In genomic region chr3:49387721-49388120, GRCh38 we compare ENCODE assay signal across 17 cellular contexts. TPM values are rescaled to one million over a fixed set of nuclear protein-coding genes. Genes with fewer than 3 reads are reported as not detected.
A peak's percentile ranks its signal among the peaks of the same experiment; 100 is the strongest.
DNase-seq lines count a peak whose midpoint lies in the region; ATAC-seq, FAIRE-seq and TF ChIP-seq lines count a peak whose summit lies in the region.
"Had no signal": no experiment of that assay in that cellular context is flagged by ENCODE, and none has a peak within 500 bp of the region (broad histone marks: within the 10 kb centered on the region; RNA-seq: fewer than 3 reads in every experiment).

No MANE protein-coding gene starts in this region.

- peak overlapping the region; percentile 4 to 89 (median 75); a peak in 18 of 22 replicates for H3K4me2 ChIP-seq in BLaER1 treated with 17β-estradiol and CSF1 and Interleukin-3, amounts not matched to agents 10 nM and 100 nM
- no peak overlapping the region for H3K4me2 ChIP-seq in astrocyte (ENCODE audit: low read length)

- peaks cover 12% of the 10 kb centered on the region for H3K36me3 Mint-ChIP-seq in astrocyte (ENCODE audit: low read depth, unreplicated experiment)
- peaks cover 0 to 9% (median 4%) of the 10 kb centered on the region in 5 donors for H3K36me3 Mint-ChIP-seq in naive thymus-derived CD4-positive, alpha-beta T cell

- no peaks in the 10 kb centered on the region for H3K9me3 Mint-ChIP-seq in astrocyte (ENCODE audit: unreplicated experiment)
- no peaks in the 10 kb centered on the region for H3K9me3 Mint-ChIP-seq in naive thymus-derived CD4-positive, alpha-beta T cell
- H3K9me3 Mint-ChIP-seq: activated T-helper 1 cell treated with anti-CD3 and anti-CD28 coated beads, Interleukin-12 subunit alpha, Interleukin-12 subunit beta, Interleukin-2, Interleukin-4 antibody, amounts not matched to agents 30 ng/mL and 10 ng/mL and 1 ng/mL, durations not matched to agents 14 hours and 24 hours and 36 hours had no signal

- H3K27me3 Mint-ChIP-seq in astrocyte (ENCODE audit: low read depth, unreplicated experiment): no peaks in the 10 kb centered on the region
- no peaks in the 10 kb centered on the region for H3K27me3 Mint-ChIP-seq in naive thymus-derived CD4-positive, alpha-beta T cell

- FAIRE-seq in astrocyte (lab: Jason Lieb, UNC): no peak
- FAIRE-seq: GM19239, HepG2, keratinocyte had no signal

- peaks cover 22 to 83% (median 69%) of the 10 kb centered on the region in 11 experiments for H3K36me3 ChIP-seq in BLaER1 treated with 17β-estradiol and CSF1 and Interleukin-3, amounts not matched to agents 10 nM and 100 nM
- H3K36me3 ChIP-seq in astrocyte (ENCODE audit: insufficient read depth, low read length): peaks cover 6% of the 10 kb centered on the region
- H3K36me3 ChIP-seq in naive thymus-derived CD4-positive, alpha-beta T cell (ENCODE audit: control insufficient read depth in 2 of 3, insufficient read depth in 3 of 3, low read length in 3 of 3): peaks cover 0 to 4% (median 0%) of the 10 kb centered on the region in 3 experiments
- H3K36me3 ChIP-seq: upper lobe of right lung had no signal

- peak overlapping the region in 2 of 11 experiments; percentile 10 to 44; a peak in 1 of 22 replicates for H3K9ac ChIP-seq in BLaER1 treated with 17β-estradiol and CSF1 and Interleukin-3, amounts not matched to agents 10 nM and 100 nM
- H3K9ac ChIP-seq in astrocyte (ENCODE audit: low read length): no peak overlapping the region

- peak overlapping the region; percentile 44 for H3K27ac Mint-ChIP-seq in astrocyte (ENCODE audit: unreplicated experiment)
- H3K27ac Mint-ChIP-seq in naive thymus-derived CD4-positive, alpha-beta T cell: peak overlapping the region in 3 of 9 donors; percentile 63 to 79 (median 67)

- H4K20me1 ChIP-seq in BLaER1 treated with 17β-estradiol and CSF1 and Interleukin-3, amounts not matched to agents 10 nM and 100 nM: peaks cover 98 to 100% (median 100%) of the 10 kb centered on the region in 11 experiments
- H4K20me1 ChIP-seq in astrocyte (ENCODE audit: insufficient read depth, low read length): peaks cover 95% of the 10 kb centered on the region

- peaks cover 41 to 81% (median 53%) of the 10 kb centered on the region in 10 experiments for H3K4me1 ChIP-seq in BLaER1 treated with 17β-estradiol and CSF1 and Interleukin-3, amounts not matched to agents 10 nM and 100 nM
- peaks cover 11% of the 10 kb centered on the region for H3K4me1 ChIP-seq in astrocyte (ENCODE audit: insufficient read depth, low read length)
- peaks cover 11 to 18% of the 10 kb centered on the region in 2 donors for H3K4me1 ChIP-seq in naive thymus-derived CD4-positive, alpha-beta T cell (ENCODE audit: control insufficient read depth in 2 of 2, insufficient read depth in 2 of 2, low read length in 2 of 2)

- H3K4me1 Mint-ChIP-seq in astrocyte (ENCODE audit: low read depth, unreplicated experiment): peaks cover 20% of the 10 kb centered on the region
- H3K4me1 Mint-ChIP-seq in naive thymus-derived CD4-positive, alpha-beta T cell: peaks cover 30 to 82% (median 50%) of the 10 kb centered on the region in 7 donors

- H3K27me3 ChIP-seq in BLaER1 treated with 17β-estradiol and CSF1 and Interleukin-3, amounts not matched to agents 10 nM and 100 nM: no peaks in the 10 kb centered on the region
- no peaks in the 10 kb centered on the region for H3K27me3 ChIP-seq in astrocyte (ENCODE audit: insufficient read depth, low read length)
- H3K27me3 ChIP-seq in naive thymus-derived CD4-positive, alpha-beta T cell (ENCODE audit: control insufficient read depth in 2 of 2, insufficient read depth in 2 of 2, low read length in 2 of 2): no peaks in the 10 kb centered on the region
- H3K27me3 ChIP-seq: upper lobe of right lung had no signal

- H3K79me2 ChIP-seq in astrocyte (ENCODE audit: insufficient read depth, low read length): peaks cover 98% of the 10 kb centered on the region

- ATAC-seq in naive thymus-derived CD4-positive, alpha-beta T cell: peak; percentile 16
- ATAC-seq in HG03045 (IDR thresholded peaks at IDR 0.05; ENCODE audit: unreplicated experiment): no peak
- ATAC-seq: HepG2, upper lobe of right lung had no signal

- H3K27ac ChIP-seq in BLaER1 treated with 17β-estradiol and CSF1 and Interleukin-3, amounts not matched to agents 10 nM and 100 nM: peak overlapping the region in 3 of 11 experiments; percentile 6 to 67 (median 40); a peak in 2 of 22 replicates
- no peak overlapping the region for H3K27ac ChIP-seq in astrocyte (ENCODE audit: low read depth, low read length)
- H3K27ac ChIP-seq in naive thymus-derived CD4-positive, alpha-beta T cell (ENCODE audit: low read depth, low read length): no peak overlapping the region
- H3K27ac ChIP-seq: C4-2B, upper lobe of right lung had no signal

- H2AFZ ChIP-seq in astrocyte (ENCODE audit: low read depth, low read length): no peak overlapping the region

- in situ Hi-C loops in GM13977 (cut with MboI; ENCODE audit: low pct_unique_long_range_greater_than_20kb, low sequenced_read_pairs, unreplicated experiment): no loop called here

- intact Hi-C loops in naive thymus-derived CD4-positive, alpha-beta T cell (cut with micrococcal nuclease): no loop called here

- peaks cover 0 to 2% (median 0%) of the 10 kb centered on the region in 11 experiments; a peak in 1 of 22 replicates for H3K9me3 ChIP-seq in BLaER1 treated with 17β-estradiol and CSF1 and Interleukin-3, amounts not matched to agents 10 nM and 100 nM (replicated peaks in 1 of 11)
- no peaks in the 10 kb centered on the region for H3K9me3 ChIP-seq in astrocyte (ENCODE audit: insufficient read depth, low read depth, low read length)
- no peaks in the 10 kb centered on the region for H3K9me3 ChIP-seq in naive thymus-derived CD4-positive, alpha-beta T cell (ENCODE audit: control insufficient read depth in 2 of 3, low read length in 3 of 3)
- H3K9me3 ChIP-seq: upper lobe of right lung had no signal

- TF ChIP-seq CTCF in astrocyte (IDR thresholded peaks at IDR 0.05; ENCODE audit: insufficient read depth, low read depth, low read length) (no peak), GM13977 (IDR thresholded peaks at IDR 0.05; ENCODE audit: extremely low read depth, insufficient read depth, missing control alignments) (no peak)

- DNase-seq in HEK293T (ENCODE audit: extremely low spot score) (no peak), astrocyte (ENCODE audit: low read depth) (no peak), GM13977 (ENCODE audit: low spot score) (no peak), germinal center (ENCODE audit: low spot score) (no peak), RPMI8226 (no peak)
- no peak for DNase-seq in naive thymus-derived CD4-positive, alpha-beta T cell
- DNase-seq: NCI-H1092 treated with DMSO at 0.1 percent for 48 hours; NCI-H446 treated with DMSO at 0.1 percent for 48 hours; stimulated activated CD4-positive, alpha-beta T cell treated with anti-CD3 and anti-CD28 coated beads, Interleukin-2, amount 100 ng/mL, for 48 hours; upper lobe of right lung had no signal

- CTCF ChIA-PET in HEK293T (lab: Yijun Ruan, JAX): no interaction called here
- CTCF ChIA-PET in naive thymus-derived CD4-positive, alpha-beta T cell (lab: Charles Lee): no interaction called here

- no peak overlapping the region for H3K4me3 ChIP-seq in BLaER1 treated with 17β-estradiol and CSF1 and Interleukin-3, amounts not matched to agents 10 nM and 100 nM
- no peak overlapping the region for H3K4me3 ChIP-seq in astrocyte (ENCODE audit: insufficient read depth, low read depth, low read length)
- H3K4me3 ChIP-seq in naive thymus-derived CD4-positive, alpha-beta T cell (ENCODE audit: low read length): no peak overlapping the region
- H3K4me3 ChIP-seq: upper lobe of right lung had no signal

- H3K4me3 Mint-ChIP-seq in astrocyte (ENCODE audit: unreplicated experiment): no peak overlapping the region
- H3K4me3 Mint-ChIP-seq in naive thymus-derived CD4-positive, alpha-beta T cell: peak overlapping the region in 4 of 10 donors; percentile 1 to 45 (median 14)
- H3K4me3 Mint-ChIP-seq: activated T-helper 1 cell treated with anti-CD3 and anti-CD28 coated beads, Interleukin-12 subunit alpha, Interleukin-12 subunit beta, Interleukin-2, Interleukin-4 antibody, amounts not matched to agents 30 ng/mL and 10 ng/mL and 1 ng/mL, durations not matched to agents 14 hours and 24 hours and 36 hours had no signal

- POLR2A ChIA-PET in HEK293T (lab: Yijun Ruan, JAX): interaction anchor here (1.2 kb wide), 1 partner anchor 29 kb away, joined by 3 read pairs; no protein-coding TSS in a partner anchor
- POLR2A ChIA-PET in naive thymus-derived CD4-positive, alpha-beta T cell (lab: Charles Lee): interaction anchor here (0.9 kb wide), 1 partner anchor 14 kb away, joined by 3 read pairs; no protein-coding TSS in a partner anchor

TF ChIP-seq in HEK293T, 16 proteins besides CTCF, POLR2A, EP300 and RAD21:
- TF ChIP-seq ARNT (IDR thresholded peaks at IDR 0.05) (no peak), ZNF384 (IDR thresholded peaks at IDR 0.05) (peak; percentile 18; the same call in 1 of the 2 replicates)

RNA-seq across cellular contexts. Expression of gene RHOA, which starts 24.1 kb away (rescaled TPM):
- total RNA-seq in astrocyte: 538 and 553 TPM in 2 replicates
- 100 to 1,000 TPM; 212 to 411 (median 218) TPM for total RNA-seq in naive thymus-derived CD4-positive, alpha-beta T cell
- polyA plus RNA-seq in naive thymus-derived CD4-positive, alpha-beta T cell: 100 to 1,000 TPM; 439 to 576 TPM

RNA-seq across cellular contexts. Expression of gene TCTA, which starts 24.5 kb away (rescaled TPM):
- 14.7 and 15.3 TPM in 2 replicates for total RNA-seq in astrocyte
- total RNA-seq in naive thymus-derived CD4-positive, alpha-beta T cell: 10 to 100 TPM; 24.9 to 34.5 (median 28.5) TPM
- polyA plus RNA-seq in naive thymus-derived CD4-positive, alpha-beta T cell: 10 to 100 TPM; 42.2 to 48.3 TPM

RNA-seq across cellular contexts. Expression of gene GPX1, which starts 29.6 kb away (rescaled TPM):
- total RNA-seq in astrocyte: 208 and 268 TPM in 2 replicates
- 100 to 1,000 TPM in 2 of 5 experiments, 10 to 100 TPM in 3; 56.9 to 201 (median 86.9) TPM for total RNA-seq in naive thymus-derived CD4-positive, alpha-beta T cell
- 100 to 1,000 TPM; 154 to 157 TPM for polyA plus RNA-seq in naive thymus-derived CD4-positive, alpha-beta T cell

RNA-seq across cellular contexts. Expression of gene AMT, which starts 34.6 kb away (rescaled TPM):
- total RNA-seq in astrocyte: 4.0 and 5.2 TPM in 2 replicates
- total RNA-seq in naive thymus-derived CD4-positive, alpha-beta T cell: 10 to 100 TPM in 3 of 5 experiments, 1 to 10 TPM in 2; 7.9 to 13.9 (median 10.7) TPM
- polyA plus RNA-seq in naive thymus-derived CD4-positive, alpha-beta T cell: 1 to 10 TPM; 1.7 to 2.2 TPM

RNA-seq across cellular contexts. Expression of gene NICN1, which starts 41.4 kb away (rescaled TPM):
- 19.8 and 20.1 TPM in 2 replicates for total RNA-seq in astrocyte
- 10 to 100 TPM; 21.6 to 23.9 (median 22.5) TPM for total RNA-seq in naive thymus-derived CD4-positive, alpha-beta T cell
- 1 to 10 TPM; 7.9 to 8.3 TPM for polyA plus RNA-seq in naive thymus-derived CD4-positive, alpha-beta T cell
